Comparison of ENCODE assay signal across 1 cellular context in the genomic region with DNA sequence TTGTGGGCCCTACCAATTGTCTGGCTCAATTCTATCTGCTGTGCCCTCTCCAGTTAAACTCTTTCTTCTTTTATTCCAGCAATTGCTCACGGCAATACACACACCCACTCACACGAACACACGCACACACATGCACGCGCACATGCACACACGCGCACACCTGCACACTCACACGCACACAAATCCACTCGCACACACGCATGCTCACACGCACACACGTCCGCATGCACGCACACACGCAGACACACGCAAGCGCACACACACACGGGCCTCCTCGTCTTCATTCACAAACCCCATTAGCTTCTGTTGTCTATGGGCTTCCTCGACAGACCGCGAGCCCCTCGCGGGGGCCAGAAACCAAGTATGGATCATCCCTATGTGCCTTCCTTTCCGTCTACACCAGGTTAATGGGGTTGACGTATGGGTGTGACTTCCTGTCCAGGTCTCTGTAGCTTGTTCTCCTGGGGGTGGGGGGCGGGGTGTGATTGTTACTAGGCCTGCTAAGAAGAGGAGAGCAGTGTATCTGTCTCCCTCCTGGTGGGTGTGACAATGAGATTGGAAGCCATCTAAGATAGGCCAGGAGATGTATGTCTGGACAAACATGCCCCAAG.
TF ChIP-seq lines count a peak whose summit lies in the region.

No MANE protein-coding gene starts in this region.

TF ChIP-seq in GM23338, 12 proteins besides CTCF, POLR2A, EP300 and RAD21:
- TF ChIP-seq ZNF114 (CRISPR knock-in tag; IDR thresholded peaks at IDR 0.05), result no peak
- TF ChIP-seq, protein P1, sequence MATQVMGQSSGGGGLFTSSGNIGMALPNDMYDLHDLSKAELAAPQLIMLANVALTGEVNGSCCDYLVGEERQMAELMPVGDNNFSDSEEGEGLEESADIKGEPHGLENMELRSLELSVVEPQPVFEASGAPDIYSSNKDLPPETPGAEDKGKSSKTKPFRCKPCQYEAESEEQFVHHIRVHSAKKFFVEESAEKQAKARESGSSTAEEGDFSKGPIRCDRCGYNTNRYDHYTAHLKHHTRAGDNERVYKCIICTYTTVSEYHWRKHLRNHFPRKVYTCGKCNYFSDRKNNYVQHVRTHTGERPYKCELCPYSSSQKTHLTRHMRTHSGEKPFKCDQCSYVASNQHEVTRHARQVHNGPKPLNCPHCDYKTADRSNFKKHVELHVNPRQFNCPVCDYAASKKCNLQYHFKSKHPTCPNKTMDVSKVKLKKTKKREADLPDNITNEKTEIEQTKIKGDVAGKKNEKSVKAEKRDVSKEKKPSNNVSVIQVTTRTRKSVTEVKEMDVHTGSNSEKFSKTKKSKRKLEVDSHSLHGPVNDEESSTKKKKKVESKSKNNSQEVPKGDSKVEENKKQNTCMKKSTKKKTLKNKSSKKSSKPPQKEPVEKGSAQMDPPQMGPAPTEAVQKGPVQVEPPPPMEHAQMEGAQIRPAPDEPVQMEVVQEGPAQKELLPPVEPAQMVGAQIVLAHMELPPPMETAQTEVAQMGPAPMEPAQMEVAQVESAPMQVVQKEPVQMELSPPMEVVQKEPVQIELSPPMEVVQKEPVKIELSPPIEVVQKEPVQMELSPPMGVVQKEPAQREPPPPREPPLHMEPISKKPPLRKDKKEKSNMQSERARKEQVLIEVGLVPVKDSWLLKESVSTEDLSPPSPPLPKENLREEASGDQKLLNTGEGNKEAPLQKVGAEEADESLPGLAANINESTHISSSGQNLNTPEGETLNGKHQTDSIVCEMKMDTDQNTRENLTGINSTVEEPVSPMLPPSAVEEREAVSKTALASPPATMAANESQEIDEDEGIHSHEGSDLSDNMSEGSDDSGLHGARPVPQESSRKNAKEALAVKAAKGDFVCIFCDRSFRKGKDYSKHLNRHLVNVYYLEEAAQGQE (IDR thresholded peaks at IDR 0.05; ENCODE audit: unreplicated experiment), result no peak
- no peak for TF ChIP-seq ZNF462 (CRISPR knock-in tag; IDR thresholded peaks at IDR 0.05)
- TF ChIP-seq EZH2 (IDR thresholded peaks at IDR 0.05; ENCODE audit: low read depth, unreplicated experiment), result no peak
- TF ChIP-seq EZH2phosphoT487 (IDR thresholded peaks at IDR 0.05; ENCODE audit: unreplicated experiment), result no peak
TF ChIP-seq in GM23338: peak in this region for 0.
